15 cellular contexts compared by ENCODE assay signal in the genomic region with DNA sequence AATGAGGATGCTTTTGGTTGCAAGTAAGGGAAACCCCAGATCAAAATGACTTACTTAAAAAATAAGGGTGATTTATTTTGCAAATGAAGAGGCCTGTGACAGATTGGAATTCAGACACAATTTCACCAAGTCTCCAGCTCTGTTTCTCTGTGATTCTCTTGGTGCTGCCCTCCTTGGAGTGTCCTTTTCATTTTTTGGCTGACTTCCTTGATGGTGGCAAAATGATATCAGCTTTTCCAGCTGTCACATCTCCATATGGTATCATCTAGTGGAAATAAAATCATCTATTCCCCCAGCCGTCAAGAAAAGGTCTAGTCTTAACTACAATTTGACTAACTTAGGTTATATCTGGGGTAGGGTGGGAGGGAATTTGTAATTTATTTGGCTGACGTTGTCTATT.
"Had no signal": no experiment of that assay in that cellular context is flagged by ENCODE, and none has a peak within 500 bp of the region (broad histone marks: within the 10 kb centered on the region; RNA-seq: fewer than 3 reads in every experiment).

No MANE protein-coding gene starts in this region.

- DNase-seq: dermis blood vessel endothelial cell; dorsolateral prefrontal cortex; effector CD4-positive, alpha-beta T cell; effector memory CD4-positive, alpha-beta T cell; foreskin keratinocyte; heart left ventricle; hippocampal formation; left cardiac atrium; left lung; left ventricle myocardium superior; lower lobe of right lung; mesenchymal stem cell; mucosa of descending colon; naive B cell; naive thymus-derived CD8-positive, alpha-beta T cell had no signal
